16 cellular contexts compared by ENCODE assay signal in the genomic region with DNA sequence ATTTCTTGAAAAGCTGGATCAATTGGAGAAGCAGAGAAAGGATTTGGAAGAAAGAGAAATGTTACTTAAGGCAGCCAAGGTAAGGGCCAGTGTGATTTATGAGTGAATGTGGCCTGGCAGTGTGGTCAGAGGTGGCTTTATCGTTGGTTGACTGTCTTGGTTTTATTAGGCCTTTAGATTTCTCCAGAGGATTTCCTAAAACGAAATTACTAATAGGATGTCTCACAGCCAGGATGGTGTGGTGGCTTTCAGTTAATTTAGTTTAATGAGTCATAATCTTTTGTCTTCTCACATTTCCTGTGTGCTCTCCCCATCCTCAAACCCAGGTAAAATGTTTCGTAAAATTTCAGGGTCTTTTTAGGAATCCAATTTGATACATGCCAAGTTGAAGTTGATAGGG.
DNase-seq lines count a peak whose midpoint lies in the region; ATAC-seq and TF ChIP-seq lines count a peak whose summit lies in the region.
"Had no signal": no experiment of that assay in that cellular context is flagged by ENCODE, and none has a peak within 500 bp of the region (broad histone marks: within the 10 kb centered on the region; RNA-seq: fewer than 3 reads in every experiment).

No MANE protein-coding gene starts in this region.

- TF ChIP-seq CTCF in WERI-Rb-1 (IDR thresholded peaks at IDR 0.05; ENCODE audit: low read depth, low read length), result no peak

- H3K27ac ChIP-seq in epithelial cell of prostate (peak overlapping the region; percentile 15), WERI-Rb-1 (no peak overlapping the region)
- H3K27ac ChIP-seq: SJCRH30 had no signal

- no peaks in the 10 kb centered on the region for H3K9me3 ChIP-seq in WERI-Rb-1 (ENCODE audit: severe bottlenecking)
- H3K9me3 ChIP-seq: HAP-1, SJCRH30 had no signal

- no peaks in the 10 kb centered on the region for H3K27me3 ChIP-seq in WERI-Rb-1 (ENCODE audit: insufficient read depth, low read depth, severe bottlenecking)
- H3K27me3 ChIP-seq: SJCRH30 had no signal

- DNase-seq in HT1080 (ENCODE audit: low read depth) (peak; percentile 80), RPMI7951 (ENCODE audit: low read depth) (peak; percentile 34), epithelial cell of prostate (ENCODE audit: low read depth, low spot score) (no peak), renal cortical epithelial cell (ENCODE audit: low read depth) (peak; percentile 56), WERI-Rb-1 (no peak), NCI-H2107 treated with DMSO at 0.1 percent for 48 hours (lab: John Stamatoyannopoulos, UW; ENCODE audit: unreplicated experiment) (no peak)
- DNase-seq: CD8-positive, alpha-beta T cell; DND-41; NCI-H1092 treated with DMSO at 0.1 percent for 48 hours; NCI-H1694 treated with DMSO at 0.1 percent for 48 hours; NCI-H2171; NCI-H446 treated with DMSO at 0.1 percent for 48 hours; NCI-H774; SJCRH30 had no signal

- no peaks in the 10 kb centered on the region for H3K36me3 ChIP-seq in WERI-Rb-1
- H3K36me3 ChIP-seq: HAP-1, SJCRH30 had no signal

- no peak overlapping the region for H3K4me3 ChIP-seq in WERI-Rb-1 (ENCODE audit: low read depth, low read length)
- H3K4me3 ChIP-seq: HAP-1, SJCRH30 had no signal

- ATAC-seq in GM18520 (IDR thresholded peaks at IDR 0.05; ENCODE audit: unreplicated experiment), result no peak
- ATAC-seq: CD8-positive, alpha-beta T cell had no signal

Comparison
In these comparisons a context has a peak if more than half of its experiments do, and no peak if none do; other contexts are left out.
1. DNase-seq: peak in HT1080 (single experiment), RPMI7951 (single experiment) and renal cortical epithelial cell (single experiment); none in epithelial cell of prostate (single experiment), WERI-Rb-1 (single experiment) and NCI-H2107 treated with DMSO at 0.1 percent for 48 hours (single experiment).